ENCODE assay signal across 10 cellular contexts in genomic region chr17:74631468-74632195, GRCh38. TPM values are rescaled to one million over a fixed set of nuclear protein-coding genes. Genes with fewer than 3 reads are reported as not detected.
DNase-seq lines count a peak whose midpoint lies in the region; ATAC-seq and TF ChIP-seq lines count a peak whose summit lies in the region.
"Had no signal": no experiment of that assay in that cellular context is flagged by ENCODE, and none has a peak within 500 bp of the region (broad histone marks: within the 10 kb centered on the region; RNA-seq: fewer than 3 reads in every experiment).

No MANE protein-coding gene starts in this region.

- no peak for TF ChIP-seq CTCF in omental fat pad (IDR thresholded peaks at IDR 0.05)

- no peak overlapping the region for H3K27ac Mint-ChIP-seq in activated naive CD4-positive, alpha-beta T cell treated with anti-CD3 and anti-CD28 coated beads, Interleukin-2, amount 50 U/mL, for 72 hours

- no peaks in the 10 kb centered on the region for H3K9me3 Mint-ChIP-seq in activated naive CD4-positive, alpha-beta T cell treated with anti-CD3 and anti-CD28 coated beads, Interleukin-2, amount 50 U/mL, for 72 hours
- H3K9me3 Mint-ChIP-seq: central memory CD8-positive, alpha-beta T cell had no signal

- DNase-seq in ELF-1 (ENCODE audit: low read depth, low spot score) (peak; percentile 86), MV-4-11 (lab: John Stamatoyannopoulos, UW) (peak; percentile 97), cerebellum (ENCODE audit: low spot score) (peak; percentile 36), omental fat pad (ENCODE audit: low spot score) (no peak)
- no peak for DNase-seq in stimulated activated CD4-positive, alpha-beta T cell treated with anti-CD3 and anti-CD28 coated beads, Interleukin-4, amount 100 ng/mL, for 1 hour
- no peak for DNase-seq in activated naive CD4-positive, alpha-beta T cell treated with anti-CD3 and anti-CD28 coated beads, Interleukin-2, amount 50 U/mL, for 72 hours (ENCODE audit: low spot score in 2 of 2)

- ATAC-seq in omental fat pad (ENCODE audit: low FRiP score) (peak; percentile 86), GM21390 (IDR thresholded peaks at IDR 0.05; ENCODE audit: unreplicated experiment) (no peak), HG02610 (IDR thresholded peaks at IDR 0.05; ENCODE audit: unreplicated experiment) (no peak)
- no peak for ATAC-seq in activated naive CD4-positive, alpha-beta T cell treated with anti-CD3 and anti-CD28 coated beads, Interleukin-2, amount 50 U/mL, for 72 hours

- H3K36me3 Mint-ChIP-seq in activated naive CD4-positive, alpha-beta T cell treated with anti-CD3 and anti-CD28 coated beads, Interleukin-2, amount 50 U/mL, for 72 hours, result no peaks in the 10 kb centered on the region

RNA-seq across cellular contexts. Expression of gene CD300E, which starts 8.1 kb away (rescaled TPM):
- total RNA-seq in cerebellum (not detected), omental fat pad (1 to 10 TPM; 1.6 to 9.2 (median 2.2) TPM)
- not detected for total RNA-seq in activated naive CD4-positive, alpha-beta T cell treated with anti-CD3 and anti-CD28 coated beads, Interleukin-2, amount 50 U/mL, for 72 hours
- total RNA-seq: activated CD8-positive, alpha-beta memory T cell treated with anti-CD3 and anti-CD28 coated beads for 36 hours had no signal

RNA-seq across cellular contexts. Expression of gene CD300LD, which starts 39.5 kb away (rescaled TPM):
- total RNA-seq in cerebellum (not detected), omental fat pad (under 1 TPM in 1 of 4 donors, not detected in 3; 0.79 TPM)
- total RNA-seq in activated naive CD4-positive, alpha-beta T cell treated with anti-CD3 and anti-CD28 coated beads, Interleukin-2, amount 50 U/mL, for 72 hours, result not detected
- total RNA-seq: activated CD8-positive, alpha-beta memory T cell treated with anti-CD3 and anti-CD28 coated beads for 36 hours had no signal

Comparison
In these comparisons a context has a peak if more than half of its experiments do, and no peak if none do; other contexts are left out.
1. DNase-seq: peak in ELF-1 (single experiment), MV-4-11 (single experiment) and cerebellum (single experiment); none in omental fat pad (single experiment), stimulated activated CD4-positive, alpha-beta T cell treated with anti-CD3 and anti-CD28 coated beads, Interleukin-4, amount 100 ng/mL, for 1 hour (single experiment) and activated naive CD4-positive, alpha-beta T cell treated with anti-CD3 and anti-CD28 coated beads, Interleukin-2, amount 50 U/mL, for 72 hours (0 of 2).